Comparison of ENCODE assay signal across 1 cellular context in genomic region chr5:146446861-146447733, GRCh38.
A peak's percentile ranks its signal among the peaks of the same experiment; 100 is the strongest.
TF ChIP-seq lines count a peak whose summit lies in the region.

Gene TCERG1 (plus strand): TSS chr5:146447333. CDS start chr5:146447350, 17 bp downstream.

TF ChIP-seq in K562, 482 proteins besides CTCF, POLR2A, EP300 and RAD21 (continued from another document and continues in another):
- TF ChIP-seq ZNF717 (CRISPR knock-in tag; IDR thresholded peaks at IDR 0.05) (no peak), TAL1 (IDR thresholded peaks at IDR 0.05) (no peak), RNF219 (CRISPR knock-in tag; IDR thresholded peaks at IDR 0.05) (no peak), MED1 (CRISPR knock-in tag; IDR thresholded peaks at IDR 0.05; ENCODE audit: borderline replicate concordance) (no peak), RNF2 (IDR thresholded peaks at IDR 0.05) (peak; percentile 73), MTF1 (CRISPR knock-in tag; IDR thresholded peaks at IDR 0.05; ENCODE audit: borderline replicate concordance) (peak; percentile 76; the same call in 1 of the 2 replicates), HDAC8 (tag; IDR thresholded peaks at IDR 0.05) (peak; percentile 93), SRSF7 (optimal IDR thresholded peaks at IDR 0.05; ENCODE audit: low read depth, low read length) (no peak), CXXC5 (CRISPR knock-in tag; IDR thresholded peaks at IDR 0.05) (peak; percentile 88), ARID3B (CRISPR knock-in tag; IDR thresholded peaks at IDR 0.05; ENCODE audit: borderline replicate concordance) (0 out of 2 replicates have a peak, but pooled peaks have one; percentile 39), EZH2 (IDR thresholded peaks at IDR 0.05; ENCODE audit: borderline replicate concordance, low read depth, low read length) (no peak), TRIM24 (IDR thresholded peaks at IDR 0.05) (peak in 1 of 2 experiments; percentile 16; a peak in 1 of 4 replicates), BRD9 (IDR thresholded peaks at IDR 0.05; ENCODE audit: low read depth, partially characterized antibody) (no peak), HNRNPL (IDR thresholded peaks at IDR 0.05; ENCODE audit: low read depth, low read length) (0 out of 2 replicates have a peak, but pooled peaks have one; percentile 18), DNMT1 (IDR thresholded peaks at IDR 0.05) (no peak), GTF2F1 (IDR thresholded peaks at IDR 0.05; ENCODE audit: low read depth, low read length) (peak; percentile 46; the same call in 1 of the 2 replicates), CTCFL (IDR thresholded peaks at IDR 0.05; ENCODE audit: borderline replicate concordance, insufficient read depth, low read depth, low read length, poor library complexity, severe bottlenecking) (peak; percentile 48), DPF2 (IDR thresholded peaks at IDR 0.05) (no peak), HMG20A (CRISPR knock-in tag; conservative IDR thresholded peaks at IDR 0.05) (no peak), FOXJ3 (CRISPR knock-in tag; IDR thresholded peaks at IDR 0.05) (no peak), PKNOX1 (IDR thresholded peaks at IDR 0.05) (peak; percentile 100), ATF4 (CRISPR knock-in tag; IDR thresholded peaks at IDR 0.05) (peak; percentile 83), MCM2 (IDR thresholded peaks at IDR 0.05; ENCODE audit: low read depth) (no peak), DACH1 (IDR thresholded peaks at IDR 0.05; ENCODE audit: partially characterized antibody) (no peak), MXD1 (CRISPR knock-in tag; IDR thresholded peaks at IDR 0.05; ENCODE audit: borderline replicate concordance, poor library complexity, severe bottlenecking) (peak; percentile 77), SP1 (CRISPR knock-in tag; IDR thresholded peaks at IDR 0.05) (peak; percentile 92), ZNF239 (CRISPR knock-in tag; IDR thresholded peaks at IDR 0.05) (peak; percentile 84), PHTF2 (CRISPR knock-in tag; IDR thresholded peaks at IDR 0.05) (no peak), U2AF1 (optimal IDR thresholded peaks at IDR 0.05; ENCODE audit: low read depth, low read length) (peak; percentile 61), SMAD3 (CRISPR knock-in tag; conservative IDR thresholded peaks at IDR 0.05) (peak; percentile 94), CHD2 (IDR thresholded peaks at IDR 0.05; ENCODE audit: low read depth, low read length) (peak; percentile 91), C11orf30 (IDR thresholded peaks at IDR 0.05; ENCODE audit: low read depth) (peak; percentile 93), PHB2 (IDR thresholded peaks at IDR 0.05; ENCODE audit: low read depth) (no peak), MIER1 (IDR thresholded peaks at IDR 0.05; ENCODE audit: low read depth) (no peak), ZNF507 (tag; conservative IDR thresholded peaks at IDR 0.05) (no peak), FOXP4 (CRISPR knock-in tag; IDR thresholded peaks at IDR 0.05; ENCODE audit: borderline replicate concordance) (peak; percentile 67; the same call in 1 of the 2 replicates), HNRNPLL (IDR thresholded peaks at IDR 0.05; ENCODE audit: low read depth, low read length, poor library complexity, severe bottlenecking) (peak; percentile 38), TCF15 (CRISPR knock-in tag; IDR thresholded peaks at IDR 0.05) (peak; percentile 83; the same call in 1 of the 2 replicates), KLF13 (tag; IDR thresholded peaks at IDR 0.05; ENCODE audit: borderline replicate concordance, low read depth) (0 out of 2 replicates have a peak, but pooled peaks have one; percentile 69), KDM1A (IDR thresholded peaks at IDR 0.05) (no peak), SNIP1 (IDR thresholded peaks at IDR 0.05; ENCODE audit: low read depth) (no peak), FIP1L1 (IDR thresholded peaks at IDR 0.05; ENCODE audit: low read depth, low read length, poor library complexity, severe bottlenecking) (peak; percentile 72), RBM34 (IDR thresholded peaks at IDR 0.05; ENCODE audit: borderline replicate concordance, insufficient read depth, low read length) (no peak), COPS2 (conservative IDR thresholded peaks at IDR 0.05) (no peak), ZNF212 (CRISPR knock-in tag; IDR thresholded peaks at IDR 0.05) (no peak), NR0B1 (IDR thresholded peaks at IDR 0.05; ENCODE audit: partially characterized antibody) (no peak), CEBPZ (IDR thresholded peaks at IDR 0.05; ENCODE audit: borderline replicate concordance, low read depth, low read length) (peak; percentile 97), KAT8 (IDR thresholded peaks at IDR 0.05; ENCODE audit: low read depth) (no peak), MYNN (IDR thresholded peaks at IDR 0.05) (no peak), MYNN (CRISPR knock-in tag; IDR thresholded peaks at IDR 0.05) (no peak), NKRF (IDR thresholded peaks at IDR 0.05; ENCODE audit: borderline replicate concordance) (no peak; the same call in 1 of the 2 replicates)
